Comparison of ENCODE assay signal across 19 cellular contexts in genomic region chr14:77582511-77582910, GRCh38. TPM values are rescaled to one million over a fixed set of nuclear protein-coding genes. Genes with fewer than 3 reads are reported as not detected.
A peak's percentile ranks its signal among the peaks of the same experiment; 100 is the strongest.
DNase-seq lines count a peak whose midpoint lies in the region; ATAC-seq and TF ChIP-seq lines count a peak whose summit lies in the region.
"Had no signal": no experiment of that assay in that cellular context is flagged by ENCODE, and none has a peak within 500 bp of the region (broad histone marks: within the 10 kb centered on the region; RNA-seq: fewer than 3 reads in every experiment).

No MANE protein-coding gene starts in this region.

- H2AFZ ChIP-seq in mesenchymal stem cell (ENCODE audit: low read depth, low read length), result no peak overlapping the region

- H3K4ac ChIP-seq in mesenchymal stem cell (ENCODE audit: low read depth in 1 of 2, low read length in 2 of 2), result peak overlapping the region in 1 of 2 experiments; percentile 11

- H3K27me3 ChIP-seq in mesenchymal stem cell (ENCODE audit: control insufficient read depth in 1 of 2, insufficient read depth in 1 of 2, low read length in 2 of 2), result no peaks in the 10 kb centered on the region
- H3K27me3 ChIP-seq in brain microvascular endothelial cell (replicated peaks), result no peaks in the 10 kb centered on the region
- H3K27me3 ChIP-seq: cardiac muscle cell, ovary had no signal

- peak overlapping the region in 1 of 2 experiments; percentile 89 for H2BK12ac ChIP-seq in mesenchymal stem cell (ENCODE audit: low read length in 2 of 2)

- WGBS in mesenchymal stem cell, result 97% methylated on average over 3 of the region's 3 CpGs

- TF ChIP-seq CTCF in brain (conservative IDR thresholded peaks at IDR 0.05) (no peak), brain microvascular endothelial cell (IDR thresholded peaks at IDR 0.05; ENCODE audit: low read depth, low read length, missing control alignments) (no peak), GM13976 (IDR thresholded peaks at IDR 0.05; ENCODE audit: borderline replicate concordance, control extremely low read depth, extremely low read depth, insufficient read depth, missing control alignments) (no peak)

- no peak overlapping the region for H3K4me2 ChIP-seq in mesenchymal stem cell (ENCODE audit: low read length, poor library complexity, severe bottlenecking)

- DNase-seq in activated naive CD8-positive, alpha-beta T cell treated with anti-CD3 and anti-CD28 coated beads, Interleukin-2, amount 50 U/mL, for 24 hours, result no peak
- DNase-seq in mesenchymal stem cell, result peak; percentile 31
- DNase-seq in medulla oblongata (ENCODE audit: extremely low spot score), result no peak
- no peak for DNase-seq in NCI-H345 (lab: John Stamatoyannopoulos, UW)
- no peak for DNase-seq in brain microvascular endothelial cell
- no peak for DNase-seq in GM13976 (ENCODE audit: low spot score)
- DNase-seq: activated CD4-positive, CD25-positive, alpha-beta regulatory T cell treated with anti-CD3 and anti-CD28 coated beads, Interleukin-2, amount 50 U/mL, for 72 hours; activated CD8-positive, alpha-beta memory T cell treated with anti-CD3 and anti-CD28 coated beads, Interleukin-2, amount 50 U/mL, for 48 hours; activated naive CD4-positive, alpha-beta T cell treated with anti-CD3 and anti-CD28 coated beads for 36 hours; CD8-positive, alpha-beta T cell; lower lobe of right lung; NCI-H187 treated with DMSO at 0.1 percent for 48 hours; NCI-H526 treated with DMSO at 0.1 percent for 48 hours; ovary; trophoblast cell had no signal

- H3K27ac ChIP-seq in mesenchymal stem cell (ENCODE audit: low read length, poor library complexity, severe bottlenecking) (no peak overlapping the region), brain microvascular endothelial cell (no peak overlapping the region)
- H3K27ac ChIP-seq: cardiac muscle cell, lower lobe of right lung, ovary had no signal

- H3K23ac ChIP-seq in mesenchymal stem cell (ENCODE audit: low read length in 2 of 2), result no peak overlapping the region

- H4K91ac ChIP-seq in mesenchymal stem cell (ENCODE audit: low read length), result no peak overlapping the region

- no peak overlapping the region for H2BK120ac ChIP-seq in mesenchymal stem cell (ENCODE audit: low read depth, low read length)

- H2BK15ac ChIP-seq in mesenchymal stem cell (ENCODE audit: low read depth, poor library complexity, severe bottlenecking), result no peak overlapping the region

- peak overlapping the region; percentile 35 for H4K8ac ChIP-seq in mesenchymal stem cell (ENCODE audit: low read length)

- no peak for ATAC-seq in activated naive CD8-positive, alpha-beta T cell treated with anti-CD3 and anti-CD28 coated beads, Interleukin-2, amount 50 U/mL, for 24 hours
- ATAC-seq: CD8-positive, alpha-beta T cell; lower lobe of right lung; stimulated activated memory B cell treated with anti-CD40 and anti-IgM and Interleukin-4, amounts not matched to agents 10 μg/mL and 1 μg/mL and 100 μg/mL, for 72 hours had no signal

- H3K4me1 ChIP-seq in mesenchymal stem cell (ENCODE audit: control insufficient read depth, insufficient read depth, low read depth, low read length), result peaks cover 11% of the 10 kb centered on the region

- H3K4me3 ChIP-seq in mesenchymal stem cell (ENCODE audit: insufficient read depth in 1 of 2, low read depth in 1 of 2, low read length in 2 of 2), result no peak overlapping the region
- no peak overlapping the region for H3K4me3 ChIP-seq in brain microvascular endothelial cell (ENCODE audit: low read depth, low read length)
- H3K4me3 ChIP-seq: cardiac muscle cell, lower lobe of right lung, ovary had no signal

- H3K9me3 Mint-ChIP-seq in activated naive CD8-positive, alpha-beta T cell (ENCODE audit: low read depth), result no peaks in the 10 kb centered on the region
- no peaks in the 10 kb centered on the region for H3K9me3 Mint-ChIP-seq in activated naive CD8-positive, alpha-beta T cell treated with anti-CD3 and anti-CD28 coated beads, Interleukin-2, amount 50 U/mL, for 24 hours
- peaks cover 0 to 2% (median 0%) of the 10 kb centered on the region in 5 experiments for H3K9me3 Mint-ChIP-seq in brain
- H3K9me3 Mint-ChIP-seq: activated naive CD4-positive, alpha-beta T cell treated with anti-CD3 and anti-CD28 coated beads for 36 hours; CD8-positive, alpha-beta T cell; stimulated activated memory B cell treated with anti-CD40 and anti-IgM and Interleukin-4, amounts not matched to agents 10 μg/mL and 1 μg/mL and 100 μg/mL, for 72 hours had no signal

- no peak overlapping the region for H2BK5ac ChIP-seq in mesenchymal stem cell (ENCODE audit: low read depth, low read length, poor library complexity, severe bottlenecking)

- in situ Hi-C loops in brain microvascular endothelial cell (cut with HindIII; ENCODE audit: low pct_ligation_motif_present, low sequenced_read_pairs) (no loop called here), GM13976 (cut with MboI; ENCODE audit: low sequenced_read_pairs, unreplicated experiment) (no loop called here)

- H3K4me1 Mint-ChIP-seq in activated naive CD8-positive, alpha-beta T cell (ENCODE audit: low read depth), result peaks cover 34% of the 10 kb centered on the region
- H3K4me1 Mint-ChIP-seq in activated naive CD8-positive, alpha-beta T cell treated with anti-CD3 and anti-CD28 coated beads, Interleukin-2, amount 50 U/mL, for 24 hours, result peaks cover 31% of the 10 kb centered on the region
- peaks cover 40% of the 10 kb centered on the region for H3K4me1 Mint-ChIP-seq in brain

- no peak overlapping the region for H3K9ac ChIP-seq in mesenchymal stem cell (ENCODE audit: low read length)

- peak overlapping the region; percentile 48 to 49 for H3K18ac ChIP-seq in mesenchymal stem cell (ENCODE audit: low read depth in 1 of 2, low read length in 2 of 2)

- H3K9me3 ChIP-seq in mesenchymal stem cell (ENCODE audit: control insufficient read depth, low read length), result no peaks in the 10 kb centered on the region
- H3K9me3 ChIP-seq: lower lobe of right lung, ovary had no signal

- H3K79me1 ChIP-seq in mesenchymal stem cell (replicated peaks; ENCODE audit: low read length, poor library complexity, severe bottlenecking), result peaks cover 5% of the 10 kb centered on the region

- no peaks in the 10 kb centered on the region for H3K27me3 Mint-ChIP-seq in activated naive CD8-positive, alpha-beta T cell
- no peaks in the 10 kb centered on the region for H3K27me3 Mint-ChIP-seq in activated naive CD8-positive, alpha-beta T cell treated with anti-CD3 and anti-CD28 coated beads, Interleukin-2, amount 50 U/mL, for 24 hours
- H3K27me3 Mint-ChIP-seq in brain, result no peaks in the 10 kb centered on the region
- H3K27me3 Mint-ChIP-seq: stimulated activated memory B cell treated with anti-CD40 and anti-IgM and Interleukin-4, amounts not matched to agents 10 μg/mL and 1 μg/mL and 100 μg/mL, for 72 hours had no signal

- H3K36me3 ChIP-seq in mesenchymal stem cell (ENCODE audit: control insufficient read depth in 1 of 2, insufficient read depth in 2 of 2, low read depth in 1 of 2, low read length in 2 of 2) (peaks cover 0 to 3% of the 10 kb centered on the region in 2 experiments), brain microvascular endothelial cell (replicated peaks) (peaks cover 3% of the 10 kb centered on the region)
- H3K36me3 ChIP-seq: cardiac muscle cell, ovary had no signal

- peak overlapping the region; percentile 36 for H2AK5ac ChIP-seq in mesenchymal stem cell (ENCODE audit: low read length, severe bottlenecking)

- peak overlapping the region; percentile 61 for H3K27ac Mint-ChIP-seq in activated naive CD8-positive, alpha-beta T cell
- no peak overlapping the region for H3K27ac Mint-ChIP-seq in activated naive CD8-positive, alpha-beta T cell treated with anti-CD3 and anti-CD28 coated beads, Interleukin-2, amount 50 U/mL, for 24 hours
- peak overlapping the region in 4 of 5 experiments; percentile 22 to 90 (median 84) for H3K27ac Mint-ChIP-seq in brain
- H3K27ac Mint-ChIP-seq: activated naive CD4-positive, alpha-beta T cell treated with anti-CD3 and anti-CD28 coated beads for 36 hours; stimulated activated memory B cell treated with anti-CD40 and anti-IgM and Interleukin-4, amounts not matched to agents 10 μg/mL and 1 μg/mL and 100 μg/mL, for 72 hours had no signal

- peaks cover 3% of the 10 kb centered on the region for H3K36me3 Mint-ChIP-seq in activated naive CD8-positive, alpha-beta T cell
- peaks cover 8% of the 10 kb centered on the region for H3K36me3 Mint-ChIP-seq in activated naive CD8-positive, alpha-beta T cell treated with anti-CD3 and anti-CD28 coated beads, Interleukin-2, amount 50 U/mL, for 24 hours (ENCODE audit: low read depth)
- peaks cover 26% of the 10 kb centered on the region for H3K36me3 Mint-ChIP-seq in brain

- H3K14ac ChIP-seq in mesenchymal stem cell (ENCODE audit: low read length in 2 of 2), result no peak overlapping the region

- no peak overlapping the region for H3K4me3 Mint-ChIP-seq in activated naive CD8-positive, alpha-beta T cell
- no peak overlapping the region for H3K4me3 Mint-ChIP-seq in activated naive CD8-positive, alpha-beta T cell treated with anti-CD3 and anti-CD28 coated beads, Interleukin-2, amount 50 U/mL, for 24 hours
- peak overlapping the region in 3 of 5 experiments; percentile 12 to 22 (median 17) for H3K4me3 Mint-ChIP-seq in brain
- H3K4me3 Mint-ChIP-seq: activated naive CD4-positive, alpha-beta T cell treated with anti-CD3 and anti-CD28 coated beads for 36 hours; CD8-positive, alpha-beta T cell; stimulated activated memory B cell treated with anti-CD40 and anti-IgM and Interleukin-4, amounts not matched to agents 10 μg/mL and 1 μg/mL and 100 μg/mL, for 72 hours had no signal

RNA-seq across cellular contexts. Expression of gene SPTLC2, which starts 33.9 kb away (rescaled TPM):
- 24.8 TPM for polyA plus RNA-seq in brain (ENCODE audit: insufficient read depth, low read depth, low replicate concordance)
- 16.1 TPM for polyA plus RNA-seq in mesenchymal stem cell (2013, experiment 1 of 2)
- polyA plus RNA-seq in mesenchymal stem cell (2013, experiment 2 of 2), result 15.5 TPM

Comparison
In these comparisons a context has a peak if more than half of its experiments do, and no peak if none do; other contexts are left out.
1. H3K4me3 Mint-ChIP-seq: peak in brain (3 of 5); none in activated naive CD8-positive, alpha-beta T cell (single experiment) and activated naive CD8-positive, alpha-beta T cell treated with anti-CD3 and anti-CD28 coated beads, Interleukin-2, amount 50 U/mL, for 24 hours (single experiment).